Comparison of ENCODE assay signal across 11 cellular contexts in genomic region chr7:1534330-1535099, GRCh38. TPM values are rescaled to one million over a fixed set of nuclear protein-coding genes. Genes with fewer than 3 reads are reported as not detected.
DNase-seq lines count a peak whose midpoint lies in the region; ATAC-seq and TF ChIP-seq lines count a peak whose summit lies in the region.
"Had no signal": no experiment of that assay in that cellular context is flagged by ENCODE, and none has a peak within 500 bp of the region (broad histone marks: within the 10 kb centered on the region; RNA-seq: fewer than 3 reads in every experiment).

No MANE protein-coding gene starts in this region.

- H3K4me1 Mint-ChIP-seq in activated T-helper 17 cell treated with anti-CD3 and anti-CD28 coated beads, Interleukin-2, amount 50 U/mL, for 72 hours: peaks cover 12% of the 10 kb centered on the region

- H3K36me3 Mint-ChIP-seq in activated T-helper 17 cell treated with anti-CD3 and anti-CD28 coated beads, Interleukin-2, amount 50 U/mL, for 72 hours (ENCODE audit: low read depth): peaks cover 39% of the 10 kb centered on the region

- H3K27me3 Mint-ChIP-seq in activated T-helper 17 cell treated with anti-CD3 and anti-CD28 coated beads, Interleukin-2, amount 50 U/mL, for 72 hours: no peaks in the 10 kb centered on the region

- TF ChIP-seq EP300 in stomach (IDR thresholded peaks at IDR 0.05): no peak

- no peaks in the 10 kb centered on the region for H3K9me3 ChIP-seq in stomach
- H3K9me3 ChIP-seq: MG63 had no signal

- peak overlapping the region; percentile 16; the same call in 1 of the 2 replicates for H3K4me3 ChIP-seq in HFF-Myc (replicated peaks; ENCODE audit: low read depth, low read length)
- peak overlapping the region in 1 of 4 donors; percentile 71 for H3K4me3 ChIP-seq in stomach
- H3K4me3 ChIP-seq: MG63 had no signal

- no peaks in the 10 kb centered on the region for H3K27me3 ChIP-seq in layer of hippocampus (ENCODE audit: control insufficient read depth, insufficient read depth, low read length)
- no peaks in the 10 kb centered on the region for H3K27me3 ChIP-seq in stomach
- H3K27me3 ChIP-seq: MG63 had no signal

- no peak for ATAC-seq in activated T-helper 17 cell treated with anti-CD3 and anti-CD28 coated beads, Interleukin-2, amount 50 U/mL, for 72 hours (replicated peaks)

- H3K36me3 ChIP-seq in stomach: peaks cover 14 to 25% (median 21%) of the 10 kb centered on the region in 4 donors

- DNase-seq in HFF-Myc (ENCODE audit: extremely low read depth, low read depth): no peak
- DNase-seq in stomach: no peak
- DNase-seq in NCI-H1092 treated with DMSO at 0.1 percent for 48 hours (lab: John Stamatoyannopoulos, UW): no peak
- DNase-seq in NCI-H128 (lab: John Stamatoyannopoulos, UW; ENCODE audit: unreplicated experiment): no peak
- no peak for DNase-seq in caudate nucleus (lab: John Stamatoyannopoulos, UW)
- DNase-seq: RPMI8226; stimulated activated CD4-positive, alpha-beta T cell treated with anti-CD3 and anti-CD28 coated beads, Interleukin-4, amount 100 ng/mL, for 4 hours had no signal

- no peak for TF ChIP-seq CTCF in HFF-Myc (IDR thresholded peaks at IDR 0.05; ENCODE audit: low read depth, low read length, missing control alignments)
- no peak for TF ChIP-seq CTCF in stomach (IDR thresholded peaks at IDR 0.05)

- TF ChIP-seq POLR2A in stomach (IDR thresholded peaks at IDR 0.05): no peak

- 83 to 91% (median 89%) methylated on average over 27 to 30 of the region's 30 CpGs for WGBS in stomach, 5 donors

- intact Hi-C loops in stomach (cut with DNase I; ENCODE audit: low total_unique reads): no loop called here

- H3K27ac ChIP-seq in layer of hippocampus (ENCODE audit: low read depth, low read length) (peak overlapping the region; percentile 46), stomach (peak overlapping the region; percentile 96 to 100 (median 98)), caudate nucleus (ENCODE audit: low read depth, low read length) (no peak overlapping the region)

- H3K27ac Mint-ChIP-seq in activated T-helper 17 cell treated with anti-CD3 and anti-CD28 coated beads, Interleukin-2, amount 50 U/mL, for 72 hours: no peak overlapping the region

- H3K4me3 Mint-ChIP-seq in activated T-helper 17 cell treated with anti-CD3 and anti-CD28 coated beads, Interleukin-2, amount 50 U/mL, for 72 hours: peak overlapping the region; percentile 93

- H3K9me3 Mint-ChIP-seq in activated T-helper 17 cell treated with anti-CD3 and anti-CD28 coated beads, Interleukin-2, amount 50 U/mL, for 72 hours: no peaks in the 10 kb centered on the region

- H3K4me1 ChIP-seq in stomach: peaks cover 66 to 87% (median 73%) of the 10 kb centered on the region in 4 donors

RNA-seq across cellular contexts. Expression of gene MAFK, which starts 4.0 kb away (rescaled TPM):
- 10 to 100 TPM; 40.1 to 41.5 TPM for total RNA-seq in activated T-helper 17 cell treated with anti-CD3 and anti-CD28 coated beads, Interleukin-2, amount 50 U/mL, for 72 hours
- 10 to 100 TPM; 17.4 to 56.0 (median 35.4) TPM for total RNA-seq in stomach
- polyA plus RNA-seq in stomach: 10 to 100 TPM; 15.1 to 44.7 (median 29.5) TPM

RNA-seq across cellular contexts. Expression of gene TMEM184A, which starts 21.5 kb away (rescaled TPM):
- total RNA-seq in activated T-helper 17 cell treated with anti-CD3 and anti-CD28 coated beads, Interleukin-2, amount 50 U/mL, for 72 hours: not detected
- total RNA-seq in stomach: 10 to 100 TPM; 10.6 to 99.4 (median 22.3) TPM
- polyA plus RNA-seq in stomach: 10 to 100 TPM in 1 of 3 donors, 1 to 10 TPM in 2; 3.8 to 36.8 (median 9.1) TPM
- total RNA-seq: activated CD8-positive, alpha-beta memory T cell treated with anti-CD3 and anti-CD28 coated beads for 36 hours had no signal

RNA-seq across cellular contexts. Expression of gene INTS1, which starts 30.3 kb away (rescaled TPM):
- 100 to 1,000 TPM; 116 to 147 TPM for total RNA-seq in activated T-helper 17 cell treated with anti-CD3 and anti-CD28 coated beads, Interleukin-2, amount 50 U/mL, for 72 hours
- 100 to 1,000 TPM in 1 of 5 donors, 10 to 100 TPM in 4; 24.4 to 724 (median 81.7) TPM for total RNA-seq in stomach
- polyA plus RNA-seq in stomach: 10 to 100 TPM; 34.2 to 65.4 (median 46.9) TPM

RNA-seq across cellular contexts. Expression of gene PSMG3, which starts 35.3 kb away (rescaled TPM):
- 10 to 100 TPM; 26.4 to 46.4 TPM for total RNA-seq in activated T-helper 17 cell treated with anti-CD3 and anti-CD28 coated beads, Interleukin-2, amount 50 U/mL, for 72 hours
- 10 to 100 TPM in 3 of 5 donors, 1 to 10 TPM in 1, not detected in 1; 4.9 to 33.3 (median 16.3) TPM for total RNA-seq in stomach
- 10 to 100 TPM; 66.9 to 71.5 (median 67.7) TPM for polyA plus RNA-seq in stomach

Comparison
In these comparisons a context has a peak if more than half of its experiments do, and no peak if none do; other contexts are left out.
1. RNA of gene TMEM184A, which starts 21.5 kb away (total RNA-seq): 10.6 to 99.4 TPM in stomach; not detected in activated T-helper 17 cell treated with anti-CD3 and anti-CD28 coated beads, Interleukin-2, amount 50 U/mL, for 72 hours; every median in the first group is over 10 times any median in the second.